Comparison of ENCODE assay signal across 8 cellular contexts in the genomic region with DNA sequence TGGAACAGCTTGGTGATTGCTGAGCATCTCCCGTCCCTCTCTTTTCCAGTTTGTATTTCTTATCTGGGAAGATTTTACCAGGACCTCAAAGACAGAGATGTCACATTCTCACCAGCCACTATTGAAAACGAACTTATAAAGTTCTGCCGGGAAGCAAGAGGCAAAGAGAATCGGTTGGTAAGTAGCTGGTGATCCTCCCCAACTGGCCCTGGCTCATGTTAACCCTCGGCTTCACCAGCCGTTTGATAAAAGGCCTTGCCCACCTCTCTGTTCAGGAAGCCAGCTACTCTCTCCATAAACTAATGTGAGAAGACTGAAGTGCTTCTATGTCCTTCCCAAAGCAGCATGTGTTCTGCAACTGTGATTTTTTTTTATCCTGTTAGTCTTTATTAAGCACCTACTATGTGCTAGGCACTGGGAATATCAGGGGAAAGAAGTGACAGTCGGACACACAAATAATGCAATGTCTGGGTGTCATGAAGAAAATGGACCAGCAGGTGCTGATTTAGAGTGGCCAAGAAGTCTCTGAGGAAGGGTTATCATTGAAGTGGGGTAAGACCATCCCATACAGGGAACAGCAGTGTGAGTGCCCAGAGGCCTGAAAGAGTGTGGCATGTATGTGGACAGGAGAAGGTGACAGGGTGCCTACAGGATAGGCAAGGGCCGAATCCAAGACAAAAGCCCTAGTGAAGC. TPM values are rescaled to one million over a fixed set of nuclear protein-coding genes. Genes with fewer than 3 reads are reported as not detected.
DNase-seq lines count a peak whose midpoint lies in the region; ATAC-seq, FAIRE-seq and TF ChIP-seq lines count a peak whose summit lies in the region.

No MANE protein-coding gene starts in this region.

- no peak for DNase-seq in activated naive CD4-positive, alpha-beta T cell (lab: John Stamatoyannopoulos, UW)
- no peak for DNase-seq in HepG2 (ENCODE audit: low spot score)
- DNase-seq in type B pancreatic cell (ENCODE audit: extremely low spot score, unreplicated experiment): peak; percentile 25
- no peak for DNase-seq in stimulated activated CD4-positive, alpha-beta T cell treated with anti-CD3 and anti-CD28 coated beads, Interleukin-4, amount 100 ng/mL, for 24 hours

- no peaks in the 10 kb centered on the region; a peak in 1 of 5 replicates for H3K27me3 ChIP-seq in HepG2 (ENCODE audit: control insufficient read depth in 1 of 2, insufficient read depth in 2 of 2, low read length in 2 of 2)

- TSS peak; percentile 63 for BruUV-seq in HepG2 (replicated peaks; lab: Mats Ljungman, UMichigan)

- CTCF ChIA-PET in HepG2 (lab: Yijun Ruan, JAX; ENCODE audit: low intra/inter-chr PET ratio, low total read pairs): no interaction called here

- no peak for TF ChIP-seq RAD21 in HepG2 (CRISPR knock-in tag; IDR thresholded peaks at IDR 0.05)

- WGBS in HepG2 (ENCODE audit: low lambda C conversion rate): 24% methylated on average over 8 of the region's 8 CpGs

- peak in 1 of 2 experiments; percentile 16; a peak in 1 of 4 replicates for TF ChIP-seq POLR2A in HepG2 (IDR thresholded peaks at IDR 0.05; ENCODE audit: insufficient read depth in 1 of 2, low read depth in 2 of 2, low read length in 2 of 2)

- POLR2A ChIA-PET in HepG2 (lab: Yijun Ruan, JAX): interaction anchor here (1.3 to 2.2 kb wide), 4 partner anchors 45 to 817 kb away, joined by 3 to 15 read pairs (median 12); a partner anchor contains a TSS

- H3K4me2 ChIP-seq in HepG2 (ENCODE audit: low read depth, low read length): peak overlapping the region; percentile 86

- H3K4me3 ChIP-seq in HepG2 (replicated peaks in 1 of 3; ENCODE audit: insufficient read depth in 1 of 3, low read depth in 2 of 3, low read length in 3 of 3): peak overlapping the region; percentile 90 to 95 (median 92)

- H3K4me1 Mint-ChIP-seq in activated naive CD4-positive, alpha-beta T cell treated with anti-CD3 and anti-CD28 coated beads, Interleukin-2, amount 50 U/mL, for 24 hours: peaks cover 57% of the 10 kb centered on the region
- peaks cover 31% of the 10 kb centered on the region for H3K4me1 Mint-ChIP-seq in type B pancreatic cell (ENCODE audit: unreplicated experiment)

- no peaks in the 10 kb centered on the region for H3K27me3 Mint-ChIP-seq in activated naive CD4-positive, alpha-beta T cell treated with anti-CD3 and anti-CD28 coated beads, Interleukin-2, amount 50 U/mL, for 24 hours
- no peaks in the 10 kb centered on the region for H3K27me3 Mint-ChIP-seq in type B pancreatic cell

- peaks cover 12% of the 10 kb centered on the region for H3K36me3 Mint-ChIP-seq in activated naive CD4-positive, alpha-beta T cell treated with anti-CD3 and anti-CD28 coated beads, Interleukin-2, amount 50 U/mL, for 24 hours
- peaks cover 26% of the 10 kb centered on the region for H3K36me3 Mint-ChIP-seq in type B pancreatic cell

- no peak overlapping the region for H2AFZ ChIP-seq in HepG2 (ENCODE audit: low read length)

- H3K9me3 Mint-ChIP-seq in activated naive CD4-positive, alpha-beta T cell treated with anti-CD3 and anti-CD28 coated beads, Interleukin-2, amount 50 U/mL, for 24 hours: no peaks in the 10 kb centered on the region
- H3K9me3 Mint-ChIP-seq in type B pancreatic cell: no peaks in the 10 kb centered on the region

- peaks cover 55% of the 10 kb centered on the region for H3K4me1 ChIP-seq in HepG2 (ENCODE audit: insufficient read depth, low read length)

- FAIRE-seq in HepG2 (lab: Jason Lieb, UNC): no peak

- TF ChIP-seq EP300 in HepG2 (IDR thresholded peaks at IDR 0.05; ENCODE audit: low read depth in 2 of 2, low read length in 2 of 2) (no peak), HepG2 (CRISPR knock-in tag; IDR thresholded peaks at IDR 0.05; ENCODE audit: borderline replicate concordance) (no peak)

- H4K20me1 ChIP-seq in HepG2 (ENCODE audit: insufficient read depth, low read length): peaks cover 8% of the 10 kb centered on the region

- in situ Hi-C loops in HepG2 (cut with HindIII; ENCODE audit: extremely low pct_ligation_motif_present, low pct_unique_long_range_greater_than_20kb): no loop called here

- peaks cover 36% of the 10 kb centered on the region for H3K79me2 ChIP-seq in HepG2 (ENCODE audit: insufficient read depth, low read length)

- H3K36me3 ChIP-seq in HepG2 (replicated peaks in 1 of 2; ENCODE audit: control insufficient read depth in 1 of 2, insufficient read depth in 2 of 2, low read length in 2 of 2): peaks cover 4 to 12% of the 10 kb centered on the region in 2 experiments; a peak in 4 of 5 replicates

- peak overlapping the region; percentile 93 for H3K27ac Mint-ChIP-seq in activated naive CD4-positive, alpha-beta T cell treated with anti-CD3 and anti-CD28 coated beads, Interleukin-2, amount 50 U/mL, for 24 hours
- peak overlapping the region; percentile 99 for H3K27ac Mint-ChIP-seq in type B pancreatic cell

- H3K4me3 Mint-ChIP-seq in activated naive CD4-positive, alpha-beta T cell treated with anti-CD3 and anti-CD28 coated beads, Interleukin-2, amount 50 U/mL, for 24 hours: peak overlapping the region; percentile 93
- H3K4me3 Mint-ChIP-seq in type B pancreatic cell: peak overlapping the region; percentile 99

- H3K9me3 ChIP-seq in HepG2 (ENCODE audit: low read length): no peaks in the 10 kb centered on the region

- TF ChIP-seq CTCF in HepG2 (CRISPR knock-in tag; IDR thresholded peaks at IDR 0.05): no peak
- TF ChIP-seq CTCF in type B pancreatic cell (conservative IDR thresholded peaks at IDR 0.05): peak; percentile 53

- ATAC-seq in HepG2: no peak
- no peak for ATAC-seq in HG03521 (IDR thresholded peaks at IDR 0.05; ENCODE audit: unreplicated experiment)
- no peak for ATAC-seq in GM18519 (IDR thresholded peaks at IDR 0.05; ENCODE audit: low FRiP score, unreplicated experiment)

- H3K27ac ChIP-seq in angular gyrus (ENCODE audit: low read depth, low read length) (peak overlapping the region; percentile 34), HepG2 (ENCODE audit: extremely low read length, insufficient read depth, low read length) (peak overlapping the region; percentile 55)

- intact Hi-C loops in HepG2 (cut with micrococcal nuclease; ENCODE audit: unreplicated experiment): loop anchor here (10.0 kb wide), 1 partner anchor 288 kb away; a partner anchor contains a TSS

- H3K9ac ChIP-seq in HepG2 (ENCODE audit: insufficient read depth, low read depth, low read length): peak overlapping the region; percentile 86

RNA-seq across cellular contexts. Expression of a gene that starts 1.2 kb away (rescaled TPM):
- total RNA-seq in HepG2 (2016; rRNA removed; fragmentation: Illumina TruSeq; extraction: Trizol) (111 and 269 TPM in 2 replicates), type B pancreatic cell (ENCODE audit: low replicate concordance) (139 and 187 TPM in 2 replicates)
- total RNA-seq in HepG2 (2016; cell fraction: cytosol; rRNA removed; fragmentation: Illumina TruSeq; extraction: Trizol; ENCODE audit: low read depth): 69.4 and 76.3 TPM in 2 replicates
- total RNA-seq in HepG2 (2016; cell fraction: insoluble cytoplasmic fraction; rRNA removed; fragmentation: Illumina TruSeq; extraction: Trizol): 107 and 262 TPM in 2 replicates
- total RNA-seq in HepG2 (2016; cell fraction: membrane; rRNA removed; fragmentation: Illumina TruSeq; extraction: Trizol): 72.9 and 73.6 TPM in 2 replicates
- total RNA-seq in HepG2 (2016; cell fraction: nucleus; rRNA removed; fragmentation: Illumina TruSeq; extraction: Trizol): 161 and 173 TPM in 2 replicates
- 47.6 and 55.4 TPM in 2 replicates for polyA plus RNA-seq in HepG2 (2011; rRNA removed)
- polyA plus RNA-seq in HepG2 (2011; cell fraction: cytosol; rRNA removed): 45.7 and 62.4 TPM in 2 replicates
- 15.5 and 21.5 TPM in 2 replicates for polyA plus RNA-seq in HepG2 (2011; cell fraction: nucleus; rRNA removed)
- 75.8 and 112 TPM in 2 replicates for polyA plus RNA-seq in HepG2 (2012)
- polyA plus RNA-seq in HepG2 (2016; cell fraction: cytosol; fragmentation: Illumina TruSeq; extraction: Trizol; ENCODE audit: low read depth): 49.9 and 54.5 TPM in 2 replicates
- polyA plus RNA-seq in HepG2 (2016; cell fraction: insoluble cytoplasmic fraction; fragmentation: Illumina TruSeq; extraction: Trizol; ENCODE audit: low read depth): 114 and 115 TPM in 2 replicates
- 56.5 and 56.9 TPM in 2 replicates for polyA plus RNA-seq in HepG2 (2016; cell fraction: membrane; fragmentation: Illumina TruSeq; extraction: Trizol; ENCODE audit: low read depth)
- 280 and 295 TPM in 2 replicates for polyA plus RNA-seq in HepG2 (2016; cell fraction: nucleus; fragmentation: Illumina TruSeq; extraction: Trizol; ENCODE audit: insufficient read depth, low read depth)
- 5.1 and 7.1 TPM in 2 replicates for polyA minus RNA-seq in HepG2 (2011; rRNA and poly(A)+ RNA removed; ENCODE audit: low replicate concordance)
- polyA minus RNA-seq in HepG2 (2011; cell fraction: cytosol; rRNA and poly(A)+ RNA removed): 15.4 and 17.7 TPM in 2 replicates
- polyA minus RNA-seq in HepG2 (2011; cell fraction: nucleus; rRNA and poly(A)+ RNA removed): 16.2 and 19.4 TPM in 2 replicates

RNA-seq across cellular contexts. Expression of a gene that starts 4.8 kb away (rescaled TPM):
- total RNA-seq in HepG2 (2016; rRNA removed; fragmentation: Illumina TruSeq; extraction: Trizol) (19.3 and 19.6 TPM in 2 replicates), type B pancreatic cell (ENCODE audit: low replicate concordance) (54.3 and 66.4 TPM in 2 replicates)
- total RNA-seq in HepG2 (2016; cell fraction: cytosol; rRNA removed; fragmentation: Illumina TruSeq; extraction: Trizol; ENCODE audit: low read depth): 4.0 and 4.1 TPM in 2 replicates
- total RNA-seq in HepG2 (2016; cell fraction: insoluble cytoplasmic fraction; rRNA removed; fragmentation: Illumina TruSeq; extraction: Trizol): 15.8 and 19.9 TPM in 2 replicates
- total RNA-seq in HepG2 (2016; cell fraction: membrane; rRNA removed; fragmentation: Illumina TruSeq; extraction: Trizol): 21.6 and 22.6 TPM in 2 replicates
- total RNA-seq in HepG2 (2016; cell fraction: nucleus; rRNA removed; fragmentation: Illumina TruSeq; extraction: Trizol): 15.0 and 17.5 TPM in 2 replicates
- 8.2 and 8.5 TPM in 2 replicates for polyA plus RNA-seq in HepG2 (2011; rRNA removed)
- polyA plus RNA-seq in HepG2 (2011; cell fraction: cytosol; rRNA removed): 8.8 and 9.8 TPM in 2 replicates
- 10.4 and 11.9 TPM in 2 replicates for polyA plus RNA-seq in HepG2 (2011; cell fraction: nucleus; rRNA removed)
- 9.6 and 10.5 TPM in 2 replicates for polyA plus RNA-seq in HepG2 (2012)
- polyA plus RNA-seq in HepG2 (2016; cell fraction: cytosol; fragmentation: Illumina TruSeq; extraction: Trizol; ENCODE audit: low read depth): 3.9 and 4.1 TPM in 2 replicates
- polyA plus RNA-seq in HepG2 (2016; cell fraction: insoluble cytoplasmic fraction; fragmentation: Illumina TruSeq; extraction: Trizol; ENCODE audit: low read depth): 20.7 and 23.7 TPM in 2 replicates
- polyA plus RNA-seq in HepG2 (2016; cell fraction: membrane; fragmentation: Illumina TruSeq; extraction: Trizol; ENCODE audit: low read depth): 17.3 and 19.5 TPM in 2 replicates
- 21.7 and 22.1 TPM in 2 replicates for polyA plus RNA-seq in HepG2 (2016; cell fraction: nucleus; fragmentation: Illumina TruSeq; extraction: Trizol; ENCODE audit: insufficient read depth, low read depth)
- polyA minus RNA-seq in HepG2 (2011; rRNA and poly(A)+ RNA removed; ENCODE audit: low replicate concordance): 23.7 and 28.7 TPM in 2 replicates
- polyA minus RNA-seq in HepG2 (2011; cell fraction: cytosol; rRNA and poly(A)+ RNA removed): 9.1 and 9.2 TPM in 2 replicates
- polyA minus RNA-seq in HepG2 (2011; cell fraction: nucleus; rRNA and poly(A)+ RNA removed): 30.8 and 31.5 TPM in 2 replicates
